10 cellular contexts compared by ENCODE assay signal in genomic region chr1:237677979-237678378, GRCh38.
A peak's percentile ranks its signal among the peaks of the same experiment; 100 is the strongest.
DNase-seq lines count a peak whose midpoint lies in the region; ATAC-seq and TF ChIP-seq lines count a peak whose summit lies in the region.
"Had no signal": no experiment of that assay in that cellular context is flagged by ENCODE, and none has a peak within 500 bp of the region (broad histone marks: within the 10 kb centered on the region; RNA-seq: fewer than 3 reads in every experiment).

No MANE protein-coding gene starts in this region.

- no peak overlapping the region for H3K4me3 Mint-ChIP-seq in progenitor cell of endocrine pancreas (ENCODE audit: low read depth)

- H3K27ac Mint-ChIP-seq in progenitor cell of endocrine pancreas: no peak overlapping the region

- peak overlapping the region; percentile 25 for H3K4me3 ChIP-seq in epithelial cell of proximal tubule (ENCODE audit: low read depth, low read length)

- H3K36me3 Mint-ChIP-seq in progenitor cell of endocrine pancreas (ENCODE audit: insufficient read depth): no peaks in the 10 kb centered on the region

- no peak for ATAC-seq in GM19467 (IDR thresholded peaks at IDR 0.05; ENCODE audit: unreplicated experiment)

- H3K9me3 Mint-ChIP-seq in progenitor cell of endocrine pancreas (ENCODE audit: low read depth): no peaks in the 10 kb centered on the region

- H3K27me3 Mint-ChIP-seq in progenitor cell of endocrine pancreas: peaks cover 3% of the 10 kb centered on the region

- DNase-seq in GM04503 (ENCODE audit: low read depth) (peak; percentile 22), NCI-H69 (lab: John Stamatoyannopoulos, UW) (peak; percentile 19), epithelial cell of proximal tubule (ENCODE audit: low read depth) (peak; percentile 56), progenitor cell of endocrine pancreas (ENCODE audit: low spot score, unreplicated experiment) (no peak), NCI-H1694 treated with DMSO at 0.1 percent for 48 hours (lab: John Stamatoyannopoulos, UW) (no peak), NCI-H2196 (lab: John Stamatoyannopoulos, UW; ENCODE audit: unreplicated experiment) (no peak), COR-L47 (lab: John Stamatoyannopoulos, UW) (no peak)
- DNase-seq: activated naive CD4-positive, alpha-beta T cell treated with Interleukin-2 at 50 U/mL for 16 hours; stimulated activated CD4-positive, alpha-beta T cell treated with anti-CD3 and anti-CD28 coated beads, Interleukin-2, amount 100 ng/mL, for 24 hours had no signal

- peak; percentile 57 for TF ChIP-seq CTCF in epithelial cell of proximal tubule (conservative IDR thresholded peaks at IDR 0.05; ENCODE audit: low read depth, low read length)
- peak; percentile 34 for TF ChIP-seq CTCF in progenitor cell of endocrine pancreas (IDR thresholded peaks at IDR 0.05; ENCODE audit: unreplicated experiment)

- peaks cover 2% of the 10 kb centered on the region for H3K4me1 Mint-ChIP-seq in progenitor cell of endocrine pancreas (ENCODE audit: low read depth)

Comparison
In these comparisons a context has a peak if more than half of its experiments do, and no peak if none do; other contexts are left out.
1. DNase-seq: peak in GM04503 (single experiment), NCI-H69 (single experiment) and epithelial cell of proximal tubule (single experiment); none in progenitor cell of endocrine pancreas (single experiment), NCI-H1694 treated with DMSO at 0.1 percent for 48 hours (single experiment), NCI-H2196 (single experiment) and COR-L47 (single experiment).